8 cellular contexts compared by ENCODE assay signal in genomic region chr1:23980006-23980724, GRCh38. TPM values are rescaled to one million over a fixed set of nuclear protein-coding genes. Genes with fewer than 3 reads are reported as not detected.
DNase-seq lines count a peak whose midpoint lies in the region; ATAC-seq and TF ChIP-seq lines count a peak whose summit lies in the region.

Gene SRSF10 (minus strand): TSS chr1:23980327. CDS start chr1:23980255, 72 bp downstream.

- no peaks in the 10 kb centered on the region for H3K27me3 ChIP-seq in lung (ENCODE audit: control insufficient read depth, insufficient read depth)

- H3K4me3 ChIP-seq in lung: peak within 1 kb of the TSS; percentile 98

- H3K36me3 ChIP-seq in lung (ENCODE audit: control insufficient read depth in 2 of 2, insufficient read depth in 2 of 2, low read length in 2 of 2): no peaks in the 10 kb centered on the region

- H3K4me1 ChIP-seq in lung (ENCODE audit: control insufficient read depth in 2 of 2, insufficient read depth in 2 of 2, low read length in 2 of 2): peaks cover 10 to 17% of the 10 kb centered on the region in 2 donors

- peak within 1 kb of the TSS; percentile 97 to 100 for H3K27ac ChIP-seq in lung (ENCODE audit: low read depth in 1 of 2, low read length in 1 of 2)

- ATAC-seq in GM19468 (IDR thresholded peaks at IDR 0.05; ENCODE audit: extremely low read depth, unreplicated experiment) (peak; percentile 59), lung (ENCODE audit: insufficient read depth, low FRiP score) (peak; percentile 99)

- DNase-seq in COLO668 (lab: John Stamatoyannopoulos, UW; ENCODE audit: unreplicated experiment): peak; percentile 100
- DNase-seq in HS-5 (ENCODE audit: low read depth): peak; percentile 93
- peak; percentile 93 for DNase-seq in NK-92 (lab: John Stamatoyannopoulos, UW; ENCODE audit: unreplicated experiment)
- DNase-seq in activated CD8-positive, alpha-beta memory T cell treated with anti-CD3 and anti-CD28 coated beads for 1 hour (ENCODE audit: extremely low read depth in 1 of 2, low read depth in 1 of 2): peak; percentile 93 to 95
- peak; percentile 96 for DNase-seq in effector CD4-positive, alpha-beta T cell
- peak; percentile 98 for DNase-seq in lung (ENCODE audit: low spot score)
- DNase-seq in stimulated activated CD4-positive, alpha-beta T cell treated with anti-CD3 and anti-CD28 coated beads, TNF-alpha, amount 100 ng/mL, for 4 hours (ENCODE audit: low read depth in 3 of 3): peak; percentile 85 to 97 (median 96)

- no peaks in the 10 kb centered on the region for H3K9me3 ChIP-seq in lung (ENCODE audit: control insufficient read depth in 2 of 2, insufficient read depth in 1 of 2, low read length in 1 of 2)

- peak; percentile 7 for TF ChIP-seq CTCF in lung (IDR thresholded peaks at IDR 0.05; ENCODE audit: control extremely low read depth, extremely low read depth)

- 0% methylated on average over 56 to 67 of the region's 67 CpGs for WGBS in lung, 2 donors

RNA-seq across cellular contexts. Expression of gene SRSF10, which starts in this region (rescaled TPM):
- total RNA-seq in lung: 100 to 1,000 TPM in 1 of 2 donors, 10 to 100 TPM in 1; 82.6 to 251 TPM
- 10 to 100 TPM; 55.1 to 74.2 TPM for polyA plus RNA-seq in lung

Comparison
In these comparisons a context has a peak if more than half of its experiments do, and no peak if none do; other contexts are left out.
1. Peak in every context shown above with its lines: DNase-seq, ATAC-seq, H3K4me3 ChIP-seq and H3K27ac ChIP-seq.